12 cellular contexts compared by ENCODE assay signal in genomic region chr2:82795446-82795845, GRCh38.
A peak's percentile ranks its signal among the peaks of the same experiment; 100 is the strongest.
DNase-seq lines count a peak whose midpoint lies in the region; ATAC-seq and TF ChIP-seq lines count a peak whose summit lies in the region.
"Had no signal": no experiment of that assay in that cellular context is flagged by ENCODE, and none has a peak within 500 bp of the region (broad histone marks: within the 10 kb centered on the region; RNA-seq: fewer than 3 reads in every experiment).

No MANE protein-coding gene starts in this region.

- no peak for TF ChIP-seq RAD21 in HCT116 (IDR thresholded peaks at IDR 0.05; ENCODE audit: low read depth)

- BruUV-seq in HCT116 (replicated peaks; lab: Mats Ljungman, UMichigan), result no TSS peak

- intact Hi-C loops in HCT116 (cut with micrococcal nuclease) (no loop called here), gastrocnemius medialis (cut with DNase I; ENCODE audit: low total_unique reads) (no loop called here)

- H3K4me1 ChIP-seq in HCT116 (ENCODE audit: control insufficient read depth in 1 of 2, insufficient read depth in 2 of 2, low read length in 2 of 2) (peaks cover 7 to 18% of the 10 kb centered on the region in 2 experiments; a peak in 3 of 4 replicates), SJSA1 (replicated peaks) (peaks cover 21% of the 10 kb centered on the region), skeletal muscle satellite cell (ENCODE audit: control insufficient read depth, insufficient read depth, low read length) (peaks cover 19% of the 10 kb centered on the region), gastrocnemius medialis (no peaks in the 10 kb centered on the region)

- no peaks in the 10 kb centered on the region for H4K20me1 ChIP-seq in HCT116 (ENCODE audit: insufficient read depth)

- in situ Hi-C loops in gastrocnemius medialis (cut with MboI; ENCODE audit: low sequenced_read_pairs in 4 of 4), result no loop called here

- DNase-seq in HCT116 (ENCODE audit: low read depth, low spot score) (peak; percentile 18), SJSA1 (ENCODE audit: low read depth in 1 of 2, low spot score in 2 of 2) (peak; percentile 56 to 69), fibroblast of peridontal ligament (ENCODE audit: extremely low read depth) (peak; percentile 6), medulla oblongata (ENCODE audit: extremely low spot score) (no peak), gastrocnemius medialis (no peak)
- DNase-seq: DMS79; effector memory CD4-positive, alpha-beta T cell; NCI-H1092; stimulated activated naive CD4-positive, alpha-beta T cell; T-cell had no signal

- H3K4me2 ChIP-seq in HCT116 (ENCODE audit: low read length) (peak overlapping the region; percentile 49), skeletal muscle satellite cell (ENCODE audit: low read length) (peak overlapping the region; percentile 70)

- H3K79me2 ChIP-seq in HCT116 (ENCODE audit: insufficient read depth, low read length), result no peaks in the 10 kb centered on the region

- TF ChIP-seq POLR2A in HCT116 (IDR thresholded peaks at IDR 0.05; ENCODE audit: borderline replicate concordance, extremely low read depth, insufficient read depth, insufficient read length), result no peak
- no peak for TF ChIP-seq POLR2A in gastrocnemius medialis (IDR thresholded peaks at IDR 0.05)

- POLR2A ChIA-PET in HCT116 (lab: Charles Lee), result no interaction called here

- H3K4me3 ChIP-seq in HCT116 (replicated peaks in 1 of 2; ENCODE audit: low read depth in 1 of 2, low read length in 2 of 2) (no peak overlapping the region), SJSA1 (no peak overlapping the region), skeletal muscle satellite cell (ENCODE audit: low read length) (peak overlapping the region; percentile 26), gastrocnemius medialis (no peak overlapping the region)

- no peak for TF ChIP-seq CTCF in HCT116 (IDR thresholded peaks at IDR 0.05 in 2 of 3, conservative IDR thresholded peaks at IDR 0.05 in 1 of 3; ENCODE audit: borderline replicate concordance in 1 of 3, insufficient read depth in 1 of 3, low read depth in 2 of 3, low read length in 2 of 3)
- no peak for TF ChIP-seq CTCF in gastrocnemius medialis (IDR thresholded peaks at IDR 0.05 in 4 of 5, conservative IDR thresholded peaks at IDR 0.05 in 1 of 5)

- CTCF ChIA-PET in HCT116 (lab: Charles Lee), result no interaction called here

- H3K27ac ChIP-seq in HCT116 (ENCODE audit: low read depth, low read length) (no peak overlapping the region), SJSA1 (peak overlapping the region; percentile 72), gastrocnemius medialis (no peak overlapping the region)

- ATAC-seq in HCT116 (peak; percentile 60), gastrocnemius medialis (no peak)
- no peak for ATAC-seq in activated CD4-positive, CD25-positive, alpha-beta regulatory T cell treated with anti-CD3 and anti-CD28 coated beads, Interleukin-2, amount 50 U/mL, for 24 hours
- ATAC-seq: T-cell had no signal

- H3K9me3 ChIP-seq in HCT116 (ENCODE audit: control insufficient read depth in 1 of 2, insufficient read depth in 1 of 2, low read depth in 1 of 2, low read length in 2 of 2), result no peaks in the 10 kb centered on the region
- H3K9me3 ChIP-seq in SJSA1 (replicated peaks), result no peaks in the 10 kb centered on the region
- no peaks in the 10 kb centered on the region for H3K9me3 ChIP-seq in skeletal muscle satellite cell (replicated peaks; ENCODE audit: low read length)
- no peaks in the 10 kb centered on the region for H3K9me3 ChIP-seq in gastrocnemius medialis

- H2AFZ ChIP-seq in HCT116 (ENCODE audit: low read depth, low read length, poor library complexity, severe bottlenecking), result peak overlapping the region; percentile 67

- RAD21 ChIA-PET in HCT116 (lab: Charles Lee; ENCODE audit: low non-redundant PET in 1 of 2, low total read pairs in 2 of 2, uncharacterized antibody in 2 of 2, unreplicated experiment in 2 of 2), result no interaction called here

- no peaks in the 10 kb centered on the region for H3K27me3 ChIP-seq in HCT116 (ENCODE audit: insufficient read depth, low read length)
- no peaks in the 10 kb centered on the region for H3K27me3 ChIP-seq in SJSA1 (replicated peaks)
- H3K27me3 ChIP-seq in skeletal muscle satellite cell (ENCODE audit: control insufficient read depth, insufficient read depth, low read length), result no peaks in the 10 kb centered on the region
- H3K27me3 ChIP-seq in gastrocnemius medialis, result no peaks in the 10 kb centered on the region

- H3K9me2 ChIP-seq in HCT116 (ENCODE audit: insufficient read depth), result no peaks in the 10 kb centered on the region

- H3K36me3 ChIP-seq in HCT116 (ENCODE audit: control insufficient read depth in 1 of 2, insufficient read depth in 2 of 2, low read length in 2 of 2), result no peaks in the 10 kb centered on the region
- H3K36me3 ChIP-seq in SJSA1, result no peaks in the 10 kb centered on the region
- no peaks in the 10 kb centered on the region for H3K36me3 ChIP-seq in skeletal muscle satellite cell (ENCODE audit: insufficient read depth, low read length)
- no peaks in the 10 kb centered on the region for H3K36me3 ChIP-seq in gastrocnemius medialis

- no peak overlapping the region for H3K9ac ChIP-seq in HCT116 (ENCODE audit: low read length)
- peak overlapping the region; percentile 70 for H3K9ac ChIP-seq in skeletal muscle satellite cell (ENCODE audit: low read depth, low read length)

TF ChIP-seq in HCT116, 20 proteins besides CTCF, POLR2A, EP300 and RAD21 (continues in another document):
- TF ChIP-seq MAX (IDR thresholded peaks at IDR 0.05) (no peak), TCF7L2 (IDR thresholded peaks at IDR 0.05; ENCODE audit: borderline replicate concordance, extremely low read depth, insufficient read depth, insufficient read length) (no peak), CEBPB (IDR thresholded peaks at IDR 0.05; ENCODE audit: low read depth) (no peak), CBX3 (IDR thresholded peaks at IDR 0.05; ENCODE audit: low read depth) (0 out of 2 replicates have a peak, but pooled peaks have one; percentile 21), ZFX (IDR thresholded peaks at IDR 0.05) (no peak), JUND (IDR thresholded peaks at IDR 0.05) (peak; percentile 37), YY1 (IDR thresholded peaks at IDR 0.05; ENCODE audit: extremely low read depth, insufficient replicate concordance, low read depth, low read length) (no peak), EGR1 (IDR thresholded peaks at IDR 0.05; ENCODE audit: low read depth) (no peak), SIN3A (IDR thresholded peaks at IDR 0.05; ENCODE audit: low read depth) (no peak), SP1 (IDR thresholded peaks at IDR 0.05; ENCODE audit: low read depth) (peak; percentile 26; the same call in 1 of the 2 replicates), ELF1 (IDR thresholded peaks at IDR 0.05; ENCODE audit: borderline replicate concordance, low read depth) (no peak), ATF3 (IDR thresholded peaks at IDR 0.05) (no peak), FOSL1 (IDR thresholded peaks at IDR 0.05; ENCODE audit: low read depth) (peak; percentile 44; the same call in 1 of the 2 replicates), POLR2AphosphoS5 (IDR thresholded peaks at IDR 0.05; ENCODE audit: low read depth, low read length) (no peak), ZNF274 (IDR thresholded peaks at IDR 0.05; ENCODE audit: low read depth, low read length) (no peak), EZH2phosphoT487 (IDR thresholded peaks at IDR 0.05; ENCODE audit: borderline replicate concordance) (no peak), SRF (IDR thresholded peaks at IDR 0.05; ENCODE audit: low read depth) (no peak), ZBTB33 (IDR thresholded peaks at IDR 0.05; ENCODE audit: extremely low read depth, insufficient replicate concordance, low read length) (no peak), EZH2 (IDR thresholded peaks at IDR 0.05) (no peak)

Comparison
In these comparisons a context has a peak if more than half of its experiments do, and no peak if none do; other contexts are left out.
1. DNase-seq: peak in HCT116 (single experiment), SJSA1 (2 of 2) and fibroblast of peridontal ligament (single experiment); none in medulla oblongata (single experiment) and gastrocnemius medialis (0 of 2).